In the genomic region with DNA sequence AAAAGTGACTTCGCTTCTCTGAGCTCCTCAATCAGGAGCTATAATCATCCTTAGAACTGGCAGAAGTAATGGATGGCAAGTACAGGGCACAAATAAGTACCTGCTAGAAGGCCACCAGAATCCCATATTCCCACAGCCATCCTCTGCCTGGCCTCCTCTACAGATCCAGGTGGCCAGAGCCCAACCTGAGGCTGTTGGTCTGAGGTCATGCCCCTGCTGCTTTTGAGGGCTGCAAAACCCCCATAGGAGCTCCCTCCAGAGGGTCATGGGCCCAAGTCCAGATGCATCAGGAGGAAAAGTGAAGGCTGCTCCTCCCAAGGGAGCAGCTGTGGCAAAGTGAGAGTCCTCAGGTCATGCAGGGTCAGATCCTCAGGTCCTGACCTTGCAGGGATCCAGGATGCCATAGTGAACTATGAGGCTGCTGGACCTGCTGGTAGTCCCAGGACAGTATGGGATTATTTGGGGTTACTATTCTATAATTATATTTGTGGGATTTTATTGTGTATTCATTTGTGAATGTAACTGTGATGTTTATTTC, we compare ENCODE assay signal across 22 cellular contexts. TPM values are rescaled to one million over a fixed set of nuclear protein-coding genes. Genes with fewer than 3 reads are reported as not detected.
DNase-seq lines count a peak whose midpoint lies in the region; ATAC-seq and TF ChIP-seq lines count a peak whose summit lies in the region.
"Had no signal": no experiment of that assay in that cellular context is flagged by ENCODE, and none has a peak within 500 bp of the region (broad histone marks: within the 10 kb centered on the region; RNA-seq: fewer than 3 reads in every experiment).

No MANE protein-coding gene starts in this region.

- no peak for ATAC-seq in activated T-helper 17 cell treated with anti-CD3 and anti-CD28 coated beads, Interleukin-2, amount 50 U/mL, for 72 hours (replicated peaks)
- no peak for ATAC-seq in foreskin keratinocyte
- ATAC-seq: HepG2, Panc1 had no signal

- no peaks in the 10 kb centered on the region for H3K27me3 Mint-ChIP-seq in MCF 10A (ENCODE audit: insufficient read depth, unreplicated experiment)
- H3K27me3 Mint-ChIP-seq in activated T-helper 17 cell treated with anti-CD3 and anti-CD28 coated beads, Interleukin-2, amount 50 U/mL, for 72 hours: no peaks in the 10 kb centered on the region
- H3K27me3 Mint-ChIP-seq in CD8-positive, alpha-beta memory T cell: peaks cover 0 to 7% of the 10 kb centered on the region in 2 donors

- no peaks in the 10 kb centered on the region for H3K9me3 ChIP-seq in mammary epithelial cell (replicated peaks; ENCODE audit: insufficient read depth, low read length)
- no peaks in the 10 kb centered on the region for H3K9me3 ChIP-seq in CD8-positive, alpha-beta memory T cell (ENCODE audit: low read length)
- H3K9me3 ChIP-seq: BE2C had no signal

- H3K4me3 ChIP-seq in mammary epithelial cell (replicated peaks in 1 of 3; ENCODE audit: insufficient read depth in 1 of 3, low read depth in 2 of 3, low read length in 3 of 3): no peak overlapping the region
- H3K4me3 ChIP-seq in CD8-positive, alpha-beta memory T cell (ENCODE audit: low read length): no peak overlapping the region
- H3K4me3 ChIP-seq: SK-N-MC had no signal

- TF ChIP-seq CTCF in mammary epithelial cell (conservative IDR thresholded peaks at IDR 0.05 in 1 of 2, IDR thresholded peaks at IDR 0.05 in 1 of 2; ENCODE audit: extremely low read depth in 1 of 2, insufficient read depth in 1 of 2, low read depth in 1 of 2, low read length in 2 of 2): no peak
- TF ChIP-seq CTCF in MCF 10A (IDR thresholded peaks at IDR 0.05; ENCODE audit: unreplicated experiment): no peak
- no peak for TF ChIP-seq CTCF in foreskin keratinocyte (conservative IDR thresholded peaks at IDR 0.05)

- H3K27me3 ChIP-seq in mammary epithelial cell (ENCODE audit: insufficient read depth, low read length) (no peaks in the 10 kb centered on the region), foreskin keratinocyte (no peaks in the 10 kb centered on the region)
- peaks cover 8% of the 10 kb centered on the region for H3K27me3 ChIP-seq in CD8-positive, alpha-beta memory T cell (ENCODE audit: insufficient read depth, low read length, poor library complexity, severe bottlenecking)
- H3K27me3 ChIP-seq: BE2C had no signal

- H4K20me1 ChIP-seq in mammary epithelial cell (ENCODE audit: insufficient read depth, low read length): no peaks in the 10 kb centered on the region

- H3K36me3 ChIP-seq in mammary epithelial cell (ENCODE audit: insufficient read depth, low read length): no peaks in the 10 kb centered on the region
- H3K36me3 ChIP-seq in CD8-positive, alpha-beta memory T cell (ENCODE audit: insufficient read depth, low read length): no peaks in the 10 kb centered on the region
- H3K36me3 ChIP-seq: BE2C had no signal

- H2AFZ ChIP-seq in mammary epithelial cell (ENCODE audit: low read depth, low read length): no peak overlapping the region

- POLR2A ChIA-PET in MCF 10A (lab: Yijun Ruan, JAX): interaction anchor here (1.0 to 2.7 kb wide), 3 partner anchors 86 to 178 kb away, joined by 3 to 12 read pairs (median 5); a partner anchor contains a TSS
- POLR2A ChIA-PET in CD8-positive, alpha-beta memory T cell (lab: Charles Lee): no interaction called here

- H3K27ac Mint-ChIP-seq in MCF 10A (ENCODE audit: low read depth, unreplicated experiment): no peak overlapping the region
- peak overlapping the region; percentile 81 for H3K27ac Mint-ChIP-seq in activated T-helper 17 cell treated with anti-CD3 and anti-CD28 coated beads, Interleukin-2, amount 50 U/mL, for 72 hours
- peak overlapping the region in 1 of 8 donors; percentile 59 for H3K27ac Mint-ChIP-seq in CD8-positive, alpha-beta memory T cell

- H3K4me1 ChIP-seq in mammary epithelial cell (ENCODE audit: insufficient read depth, low read length): peaks cover 39% of the 10 kb centered on the region
- H3K4me1 ChIP-seq in foreskin keratinocyte: peaks cover 18% of the 10 kb centered on the region
- H3K4me1 ChIP-seq in CD8-positive, alpha-beta memory T cell (ENCODE audit: insufficient read depth, low read length): peaks cover 28% of the 10 kb centered on the region
- H3K4me1 ChIP-seq: BE2C had no signal

- H3K4me2 ChIP-seq in mammary epithelial cell (ENCODE audit: insufficient read depth, low read depth, low read length): no peak overlapping the region

- DNase-seq in mammary epithelial cell: no peak
- no peak for DNase-seq in MCF 10A (ENCODE audit: unreplicated experiment)
- DNase-seq in foreskin keratinocyte: no peak
- no peak for DNase-seq in amniotic stem cell (lab: John Stamatoyannopoulos, UW)
- no peak for DNase-seq in CD8-positive, alpha-beta memory T cell
- no peak for DNase-seq in NCI-H524 (lab: John Stamatoyannopoulos, UW)
- no peak for DNase-seq in activated CD8-positive, alpha-beta memory T cell treated with anti-CD3 and anti-CD28 coated beads for 24 hours
- DNase-seq: ACHN, BE2C, Karpas-422, MV-4-11, NCI-H1105, NCI-H1436 treated with DMSO at 0.1 percent for 48 hours, NCI-H1930, NCI-H526, SIG-M5 had no signal

- no TSS peak for BruUV-seq in mammary epithelial cell (replicated peaks; lab: Mats Ljungman, UMichigan)
- BruUV-seq in MCF 10A (replicated peaks; lab: Mats Ljungman, UMichigan): no TSS peak

- no peak overlapping the region for H3K4me3 Mint-ChIP-seq in MCF 10A (ENCODE audit: unreplicated experiment)
- no peak overlapping the region for H3K4me3 Mint-ChIP-seq in activated T-helper 17 cell treated with anti-CD3 and anti-CD28 coated beads, Interleukin-2, amount 50 U/mL, for 72 hours
- H3K4me3 Mint-ChIP-seq in CD8-positive, alpha-beta memory T cell: peak overlapping the region in 1 of 7 donors; percentile 42

- peaks cover 14% of the 10 kb centered on the region for H3K79me2 ChIP-seq in mammary epithelial cell (ENCODE audit: insufficient read depth, low read length)

- no peak overlapping the region for H3K9ac ChIP-seq in mammary epithelial cell (ENCODE audit: insufficient read depth, low read length)

- WGBS in mammary epithelial cell (ENCODE audit: low coverage, missing lambda C conversion rate): 100% methylated on average over 1 of the region's 1 CpG

- H3K36me3 Mint-ChIP-seq in MCF 10A (ENCODE audit: insufficient read depth, unreplicated experiment): no peaks in the 10 kb centered on the region
- no peaks in the 10 kb centered on the region for H3K36me3 Mint-ChIP-seq in activated T-helper 17 cell treated with anti-CD3 and anti-CD28 coated beads, Interleukin-2, amount 50 U/mL, for 72 hours (ENCODE audit: low read depth)
- H3K36me3 Mint-ChIP-seq in CD8-positive, alpha-beta memory T cell: peaks cover 0 to 3% (median 0%) of the 10 kb centered on the region in 3 donors

- intact Hi-C loops in mammary epithelial cell (cut with micrococcal nuclease) (no loop called here), MCF 10A (cut with micrococcal nuclease) (no loop called here)

- in situ Hi-C loops in mammary epithelial cell (cut with MboI; ENCODE audit: low sequenced_read_pairs in 2 of 2): no loop called here

- peaks cover 19% of the 10 kb centered on the region for H3K4me1 Mint-ChIP-seq in MCF 10A (ENCODE audit: insufficient read depth, unreplicated experiment)
- H3K4me1 Mint-ChIP-seq in activated T-helper 17 cell treated with anti-CD3 and anti-CD28 coated beads, Interleukin-2, amount 50 U/mL, for 72 hours: peaks cover 16% of the 10 kb centered on the region
- H3K4me1 Mint-ChIP-seq in CD8-positive, alpha-beta memory T cell: peaks cover 24 to 48% (median 30%) of the 10 kb centered on the region in 3 donors

- CTCF ChIA-PET in mammary epithelial cell (lab: Charles Lee; ENCODE audit: low non-redundant PET) (no interaction called here), MCF 10A (lab: Yijun Ruan, JAX) (interaction anchor here (1.1 to 2.3 kb wide), 2 partner anchors 26 to 29 kb away, joined by 3 to 10 read pairs; no protein-coding TSS in a partner anchor)
- CTCF ChIA-PET in CD8-positive, alpha-beta memory T cell (lab: Charles Lee): interaction anchor here (1.3 kb wide), 1 partner anchor 58 kb away, joined by 3 read pairs; no protein-coding TSS in a partner anchor

- H3K9me3 Mint-ChIP-seq in MCF 10A (ENCODE audit: unreplicated experiment): no peaks in the 10 kb centered on the region
- H3K9me3 Mint-ChIP-seq in activated T-helper 17 cell treated with anti-CD3 and anti-CD28 coated beads, Interleukin-2, amount 50 U/mL, for 72 hours: no peaks in the 10 kb centered on the region
- H3K9me3 Mint-ChIP-seq in CD8-positive, alpha-beta memory T cell: no peaks in the 10 kb centered on the region

- H3K27ac ChIP-seq in mammary epithelial cell (ENCODE audit: insufficient read depth, low read depth, low read length): peak overlapping the region; percentile 94
- H3K27ac ChIP-seq in foreskin keratinocyte: peak overlapping the region; percentile 87
- H3K27ac ChIP-seq in CD8-positive, alpha-beta memory T cell (ENCODE audit: low read depth, low read length): no peak overlapping the region
- H3K27ac ChIP-seq: 22Rv1, SK-N-MC had no signal

- dilution Hi-C loops in mammary epithelial cell (cut with HindIII; ENCODE audit: low sequenced_read_pairs): no loop called here

RNA-seq across cellular contexts. Expression of a gene that starts 3.0 kb away (rescaled TPM):
- total RNA-seq in mammary epithelial cell (10 to 100 TPM; 53.0 to 75.8 TPM), MCF 10A (2022) (1.8 and 3.1 TPM in 2 replicates), foreskin keratinocyte (23.5 and 27.4 TPM in 2 replicates)
- polyA plus RNA-seq in mammary epithelial cell (29.1 TPM), foreskin keratinocyte (21.5 and 28.3 TPM in 2 replicates)
- polyA minus RNA-seq in mammary epithelial cell: 131 TPM
- total RNA-seq in activated T-helper 17 cell treated with anti-CD3 and anti-CD28 coated beads, Interleukin-2, amount 50 U/mL, for 72 hours: 10 to 100 TPM; 17.7 to 24.4 TPM
- 10 to 100 TPM; 12.8 to 18.5 TPM for total RNA-seq in CD8-positive, alpha-beta memory T cell
- polyA plus RNA-seq in CD8-positive, alpha-beta memory T cell: 36.4 TPM

RNA-seq across cellular contexts. Expression of a gene that starts 6.6 kb away (rescaled TPM):
- total RNA-seq in mammary epithelial cell: under 1 TPM in 1 of 2 donors, not detected in 1; 0.17 TPM
- not detected for polyA plus RNA-seq in mammary epithelial cell
- polyA minus RNA-seq in mammary epithelial cell: not detected
- 1.3 TPM in 1 of 2 replicates, not detected in the other for total RNA-seq in MCF 10A (2022)
- 1 to 10 TPM; 1.2 to 2.0 TPM for total RNA-seq in activated T-helper 17 cell treated with anti-CD3 and anti-CD28 coated beads, Interleukin-2, amount 50 U/mL, for 72 hours
- not detected in 2 replicates for total RNA-seq in foreskin keratinocyte
- 0.02 TPM in 1 of 2 replicates, not detected in the other for polyA plus RNA-seq in foreskin keratinocyte
- 1 to 10 TPM; 1.0 to 1.3 TPM for total RNA-seq in CD8-positive, alpha-beta memory T cell
- 0.56 TPM for polyA plus RNA-seq in CD8-positive, alpha-beta memory T cell
- total RNA-seq: HepG2, HT1080 had no signal

RNA-seq across cellular contexts. Expression of a gene that starts 41.8 kb away (rescaled TPM):
- 1 to 10 TPM; 1.8 to 3.0 TPM for total RNA-seq in mammary epithelial cell
- polyA plus RNA-seq in mammary epithelial cell: 1.8 TPM
- 1.1 TPM for polyA minus RNA-seq in mammary epithelial cell
- total RNA-seq in MCF 10A (2022): not detected in 2 replicates
- total RNA-seq in activated T-helper 17 cell treated with anti-CD3 and anti-CD28 coated beads, Interleukin-2, amount 50 U/mL, for 72 hours: 10 to 100 TPM; 12.7 to 13.4 TPM
- total RNA-seq in foreskin keratinocyte: 3.7 and 3.8 TPM in 2 replicates
- 3.1 and 3.4 TPM in 2 replicates for polyA plus RNA-seq in foreskin keratinocyte
- 10 to 100 TPM; 14.7 to 15.8 TPM for total RNA-seq in CD8-positive, alpha-beta memory T cell
- 16.8 TPM for polyA plus RNA-seq in CD8-positive, alpha-beta memory T cell
